In genomic region chr2:237572021-237572741, GRCh38 we compare ENCODE assay signal across 8 cellular contexts. TPM values are rescaled to one million over a fixed set of nuclear protein-coding genes. Genes with fewer than 3 reads are reported as not detected.
A peak's percentile ranks its signal among the peaks of the same experiment; 100 is the strongest.
DNase-seq lines count a peak whose midpoint lies in the region; ATAC-seq and TF ChIP-seq lines count a peak whose summit lies in the region.

No MANE protein-coding gene starts in this region.

- DNase-seq in NCI-H446 treated with DMSO at 0.1 percent for 48 hours (lab: John Stamatoyannopoulos, UW), result peak; percentile 22
- DNase-seq in activated CD4-positive, alpha-beta T cell treated with anti-CD3 and anti-CD28 coated beads for 4 hours, result peak; percentile 87 to 89
- peak; percentile 91 for DNase-seq in colonic mucosa
- DNase-seq in stimulated activated CD4-positive, alpha-beta T cell treated with anti-CD3 and anti-CD28 coated beads, Interleukin-4, amount 100 ng/mL, for 1 hour, result peak; percentile 92

- peak overlapping the region in 1 of 2 donors; percentile 41 for H3K9ac ChIP-seq in colonic mucosa (ENCODE audit: low read depth in 2 of 2, low read length in 2 of 2)
- H3K9ac ChIP-seq in liver (ENCODE audit: low read depth in 1 of 2, low read length in 2 of 2), result peak overlapping the region in 1 of 2 donors; percentile 48

- H3K79me2 ChIP-seq in ACC112 (ENCODE audit: control insufficient read depth, insufficient read depth, low read length, unreplicated experiment), result no peaks in the 10 kb centered on the region

- TF ChIP-seq CTCF in colonic mucosa (IDR thresholded peaks at IDR 0.05), result peak; percentile 98
- TF ChIP-seq CTCF in liver (IDR thresholded peaks at IDR 0.05; ENCODE audit: low read depth, low read length, missing input control), result peak; percentile 94

- H3K4me3 ChIP-seq in ACC112 (ENCODE audit: low read depth, low read length) (peak overlapping the region; percentile 42; the same call in 1 of the 2 replicates), colonic mucosa (no peak overlapping the region), liver (ENCODE audit: low read depth in 1 of 3, low read length in 3 of 3) (no peak overlapping the region)

- ATAC-seq in GM18519 (IDR thresholded peaks at IDR 0.05; ENCODE audit: low FRiP score, unreplicated experiment) (peak; percentile 56), HG03175 (IDR thresholded peaks at IDR 0.05; ENCODE audit: unreplicated experiment) (peak; percentile 90)

- H3K4me1 ChIP-seq in ACC112 (ENCODE audit: control insufficient read depth, insufficient read depth, low read length, unreplicated experiment) (peaks cover 6% of the 10 kb centered on the region), colonic mucosa (no peaks in the 10 kb centered on the region), liver (ENCODE audit: control insufficient read depth in 4 of 4, insufficient read depth in 4 of 4, low read length in 3 of 4) (peaks cover 6 to 21% (median 13%) of the 10 kb centered on the region in 4 donors)

- H3K36me3 ChIP-seq in ACC112 (ENCODE audit: insufficient read depth, low read length), result no peaks in the 10 kb centered on the region
- no peaks in the 10 kb centered on the region for H3K36me3 ChIP-seq in colonic mucosa
- peaks cover 3 to 9% (median 7%) of the 10 kb centered on the region in 4 donors for H3K36me3 ChIP-seq in liver (ENCODE audit: control insufficient read depth in 4 of 4, insufficient read depth in 3 of 4, low read depth in 1 of 4, low read length in 3 of 4)

- TF ChIP-seq RAD21 in liver (IDR thresholded peaks at IDR 0.05), result peak; percentile 99 to 100

- H3K9me3 ChIP-seq in colonic mucosa (no peaks in the 10 kb centered on the region), liver (ENCODE audit: control insufficient read depth in 4 of 4, low read length in 3 of 4) (no peaks in the 10 kb centered on the region)

- no peak overlapping the region for H3K27ac ChIP-seq in ACC112 (ENCODE audit: low read depth, low read length)
- H3K27ac ChIP-seq in colonic mucosa, result no peak overlapping the region
- H3K27ac ChIP-seq in liver (ENCODE audit: low read depth in 1 of 2, low read length in 2 of 2), result peak overlapping the region; percentile 45 to 74

- H2AFZ ChIP-seq in ACC112 (ENCODE audit: low read length, unreplicated experiment), result peak overlapping the region; percentile 35

- WGBS in liver, result 8% methylated on average over 24 of the region's 24 CpGs

- H3K27me3 ChIP-seq in ACC112 (ENCODE audit: insufficient read depth, low read length), result no peaks in the 10 kb centered on the region
- no peaks in the 10 kb centered on the region for H3K27me3 ChIP-seq in colonic mucosa
- no peaks in the 10 kb centered on the region for H3K27me3 ChIP-seq in liver (ENCODE audit: control insufficient read depth in 4 of 4, insufficient read depth in 4 of 4, low read length in 3 of 4)

- intact Hi-C loops in colonic mucosa (cut with DNase I), result loop anchor here (1.0 to 10.0 kb wide), 5 partner anchors 59 to 447 kb away; no protein-coding TSS in a partner anchor

TF ChIP-seq in liver, 16 proteins besides CTCF, POLR2A, EP300 and RAD21:
- TF ChIP-seq MAX (IDR thresholded peaks at IDR 0.05), result no peak
- peak; percentile 6 to 43 for TF ChIP-seq RXRA (IDR thresholded peaks at IDR 0.05)

RNA-seq across cellular contexts. Expression of gene PRLH, which starts 5.8 kb away (rescaled TPM):
- not detected for total RNA-seq in colonic mucosa
- total RNA-seq in liver, result not detected
- not detected for polyA plus RNA-seq in liver

RNA-seq across cellular contexts. Expression of gene RAB17, which starts 18.4 kb away (rescaled TPM):
- total RNA-seq in colonic mucosa, result 10 to 100 TPM; 32.5 to 34.7 TPM
- 10 to 100 TPM; 17.8 to 96.5 TPM for total RNA-seq in liver
- 10 to 100 TPM; 69.6 to 80.2 TPM for polyA plus RNA-seq in liver

RNA-seq across cellular contexts. Expression of gene LRRFIP1, which starts 55.2 kb away (rescaled TPM):
- total RNA-seq in colonic mucosa (100 to 1,000 TPM; 114 to 133 TPM), liver (10 to 100 TPM; 13.3 to 56.1 TPM)
- 10 to 100 TPM; 26.6 to 51.6 TPM for polyA plus RNA-seq in liver

Comparison
In these comparisons a context has a peak if more than half of its experiments do, and no peak if none do; other contexts are left out.
1. H3K27ac ChIP-seq: peak in liver (2 of 2); none in ACC112 (single experiment) and colonic mucosa (single experiment).
2. DNase-seq: peak in every context shown above with its lines; median percentile 92 in stimulated activated CD4-positive, alpha-beta T cell treated with anti-CD3 and anti-CD28 coated beads, Interleukin-4, amount 100 ng/mL, for 1 hour; 91 in colonic mucosa; 88 in activated CD4-positive, alpha-beta T cell treated with anti-CD3 and anti-CD28 coated beads for 4 hours; 22 in NCI-H446 treated with DMSO at 0.1 percent for 48 hours.